In the genomic region with DNA sequence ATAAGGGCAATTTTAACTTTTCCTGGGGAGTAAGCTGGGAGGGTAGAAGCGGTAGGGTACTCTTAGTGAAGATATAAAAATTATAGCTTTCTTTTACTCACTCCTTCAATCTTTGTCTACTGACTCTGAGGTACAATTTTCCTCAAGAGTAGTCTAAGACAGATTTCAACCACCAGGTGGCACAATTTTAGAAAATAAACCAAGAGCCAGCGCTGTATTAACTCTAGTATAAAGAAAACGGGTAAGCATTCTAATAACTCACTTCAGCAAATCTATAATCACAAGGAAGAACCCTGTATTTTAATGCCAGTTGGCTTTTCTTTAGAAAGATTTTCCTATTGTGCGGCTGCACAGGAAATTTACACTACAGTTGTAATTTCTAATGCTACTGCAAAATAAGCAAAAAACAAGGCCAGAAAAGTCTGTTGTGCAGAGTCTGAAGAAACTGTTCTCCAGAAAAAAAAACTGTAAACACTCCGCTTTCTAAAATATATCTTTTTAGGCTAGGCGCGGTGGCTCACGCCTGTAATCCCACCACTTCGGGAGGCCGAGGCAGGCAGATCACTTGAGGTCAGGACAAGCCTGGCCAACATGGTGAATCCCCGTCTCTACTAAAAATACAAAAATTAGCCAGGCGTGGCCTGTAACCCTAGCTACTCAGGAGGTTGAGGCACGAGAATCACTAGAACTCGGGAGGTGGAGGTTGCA, we compare ENCODE assay signal across 1 cellular context.
TF ChIP-seq lines count a peak whose summit lies in the region.

No MANE protein-coding gene starts in this region.

TF ChIP-seq in HCT116, 20 proteins besides CTCF, POLR2A, EP300 and RAD21 (continued from another document):
- no peak for TF ChIP-seq CEBPB (IDR thresholded peaks at IDR 0.05; ENCODE audit: low read depth)
- TF ChIP-seq, protein P1, sequence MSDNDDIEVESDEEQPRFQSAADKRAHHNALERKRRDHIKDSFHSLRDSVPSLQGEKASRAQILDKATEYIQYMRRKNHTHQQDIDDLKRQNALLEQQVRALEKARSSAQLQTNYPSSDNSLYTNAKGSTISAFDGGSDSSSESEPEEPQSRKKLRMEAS (IDR thresholded peaks at IDR 0.05): no peak
- TF ChIP-seq TCF7L2 (IDR thresholded peaks at IDR 0.05; ENCODE audit: borderline replicate concordance, extremely low read depth, insufficient read depth, insufficient read length): no peak
- no peak for TF ChIP-seq EZH2 (IDR thresholded peaks at IDR 0.05)
- TF ChIP-seq, protein P2, sequence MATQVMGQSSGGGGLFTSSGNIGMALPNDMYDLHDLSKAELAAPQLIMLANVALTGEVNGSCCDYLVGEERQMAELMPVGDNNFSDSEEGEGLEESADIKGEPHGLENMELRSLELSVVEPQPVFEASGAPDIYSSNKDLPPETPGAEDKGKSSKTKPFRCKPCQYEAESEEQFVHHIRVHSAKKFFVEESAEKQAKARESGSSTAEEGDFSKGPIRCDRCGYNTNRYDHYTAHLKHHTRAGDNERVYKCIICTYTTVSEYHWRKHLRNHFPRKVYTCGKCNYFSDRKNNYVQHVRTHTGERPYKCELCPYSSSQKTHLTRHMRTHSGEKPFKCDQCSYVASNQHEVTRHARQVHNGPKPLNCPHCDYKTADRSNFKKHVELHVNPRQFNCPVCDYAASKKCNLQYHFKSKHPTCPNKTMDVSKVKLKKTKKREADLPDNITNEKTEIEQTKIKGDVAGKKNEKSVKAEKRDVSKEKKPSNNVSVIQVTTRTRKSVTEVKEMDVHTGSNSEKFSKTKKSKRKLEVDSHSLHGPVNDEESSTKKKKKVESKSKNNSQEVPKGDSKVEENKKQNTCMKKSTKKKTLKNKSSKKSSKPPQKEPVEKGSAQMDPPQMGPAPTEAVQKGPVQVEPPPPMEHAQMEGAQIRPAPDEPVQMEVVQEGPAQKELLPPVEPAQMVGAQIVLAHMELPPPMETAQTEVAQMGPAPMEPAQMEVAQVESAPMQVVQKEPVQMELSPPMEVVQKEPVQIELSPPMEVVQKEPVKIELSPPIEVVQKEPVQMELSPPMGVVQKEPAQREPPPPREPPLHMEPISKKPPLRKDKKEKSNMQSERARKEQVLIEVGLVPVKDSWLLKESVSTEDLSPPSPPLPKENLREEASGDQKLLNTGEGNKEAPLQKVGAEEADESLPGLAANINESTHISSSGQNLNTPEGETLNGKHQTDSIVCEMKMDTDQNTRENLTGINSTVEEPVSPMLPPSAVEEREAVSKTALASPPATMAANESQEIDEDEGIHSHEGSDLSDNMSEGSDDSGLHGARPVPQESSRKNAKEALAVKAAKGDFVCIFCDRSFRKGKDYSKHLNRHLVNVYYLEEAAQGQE (IDR thresholded peaks at IDR 0.05; ENCODE audit: low read depth): no peak
- no peak for TF ChIP-seq SP1 (IDR thresholded peaks at IDR 0.05; ENCODE audit: low read depth)
- no peak for TF ChIP-seq YY1 (IDR thresholded peaks at IDR 0.05; ENCODE audit: extremely low read depth, insufficient replicate concordance, low read depth, low read length)
- no peak for TF ChIP-seq SRF (IDR thresholded peaks at IDR 0.05; ENCODE audit: low read depth)
- TF ChIP-seq ELF1 (IDR thresholded peaks at IDR 0.05; ENCODE audit: borderline replicate concordance, low read depth): no peak
- TF ChIP-seq JUND (IDR thresholded peaks at IDR 0.05): no peak
TF ChIP-seq in HCT116: peak in this region for 0.
